Comparison of ENCODE assay signal across 19 cellular contexts in the genomic region with DNA sequence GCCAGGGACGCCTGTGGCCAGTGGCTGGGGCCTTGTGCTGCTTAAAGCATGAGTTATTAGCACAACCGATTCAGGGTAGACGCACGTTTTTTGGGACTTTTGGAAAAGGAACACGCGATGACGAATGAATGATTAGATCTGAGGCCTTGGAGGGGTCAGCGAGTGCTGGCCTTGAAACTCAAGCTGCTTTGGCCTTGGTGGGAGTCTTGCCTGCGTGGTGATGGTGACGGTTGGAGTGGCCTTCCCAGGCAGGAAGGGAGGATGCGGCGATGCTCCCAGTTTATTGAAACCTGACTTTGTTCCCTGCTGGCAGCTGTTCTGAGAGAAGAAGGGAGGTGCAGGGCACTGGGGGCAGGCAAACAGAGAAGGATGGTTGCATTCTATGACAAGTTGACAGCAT.
DNase-seq lines count a peak whose midpoint lies in the region; FAIRE-seq and TF ChIP-seq lines count a peak whose summit lies in the region.
"Had no signal": no experiment of that assay in that cellular context is flagged by ENCODE, and none has a peak within 500 bp of the region (broad histone marks: within the 10 kb centered on the region; RNA-seq: fewer than 3 reads in every experiment).

No MANE protein-coding gene starts in this region.

- H4K20me1 ChIP-seq in BLaER1: no peaks in the 10 kb centered on the region

- peaks cover 46% of the 10 kb centered on the region for H3K4me1 ChIP-seq in BLaER1
- peaks cover 12 to 21% of the 10 kb centered on the region in 2 donors for H3K4me1 ChIP-seq in kidney (ENCODE audit: control insufficient read depth in 1 of 2, insufficient read depth in 1 of 2, low read depth in 1 of 2, low read length in 2 of 2)

- H3K27me3 Mint-ChIP-seq in progenitor cell of endocrine pancreas: no peaks in the 10 kb centered on the region
- H3K27me3 Mint-ChIP-seq in activated CD4-positive, alpha-beta T cell treated with anti-CD3 and anti-CD28 coated beads, Interleukin-2, amount 10 ng/mL, durations not matched to agents 7 days and 5 days: peaks cover 11% of the 10 kb centered on the region
- H3K27me3 Mint-ChIP-seq in activated naive CD8-positive, alpha-beta T cell treated with anti-CD3 and anti-CD28 coated beads for 36 hours: peaks cover 6% of the 10 kb centered on the region

- no peaks in the 10 kb centered on the region for H3K9me3 Mint-ChIP-seq in progenitor cell of endocrine pancreas (ENCODE audit: low read depth)
- H3K9me3 Mint-ChIP-seq in activated CD4-positive, alpha-beta T cell treated with anti-CD3 and anti-CD28 coated beads, Interleukin-2, amount 10 ng/mL, durations not matched to agents 7 days and 5 days: no peaks in the 10 kb centered on the region
- H3K9me3 Mint-ChIP-seq in activated naive CD8-positive, alpha-beta T cell treated with anti-CD3 and anti-CD28 coated beads for 36 hours: no peaks in the 10 kb centered on the region

- H3K4me2 ChIP-seq in BLaER1: peak overlapping the region; percentile 76

- FAIRE-seq in kidney (lab: Jason Lieb, UNC): no peak
- FAIRE-seq: GM12878 had no signal

- CTCF ChIA-PET in activated CD4-positive, alpha-beta T cell treated with anti-CD3 and anti-CD28 coated beads, Interleukin-2, amount 10 ng/mL, durations not matched to agents 7 days and 5 days (lab: Charles Lee): no interaction called here

- H3K27ac Mint-ChIP-seq in progenitor cell of endocrine pancreas: peak overlapping the region; percentile 62
- H3K27ac Mint-ChIP-seq in activated CD4-positive, alpha-beta T cell treated with anti-CD3 and anti-CD28 coated beads, Interleukin-2, amount 10 ng/mL, durations not matched to agents 7 days and 5 days: no peak overlapping the region
- no peak overlapping the region for H3K27ac Mint-ChIP-seq in activated naive CD8-positive, alpha-beta T cell treated with anti-CD3 and anti-CD28 coated beads for 36 hours
- H3K27ac Mint-ChIP-seq: B cell; CD4-positive, alpha-beta memory T cell had no signal

- DNase-seq in NCI-H510A (lab: John Stamatoyannopoulos, UW) (peak; percentile 17), kidney (no peak), progenitor cell of endocrine pancreas (ENCODE audit: low spot score, unreplicated experiment) (no peak), activated gamma-delta T cell treated with Interleukin-2 at 50 U/mL for 16 hours (no peak), NCI-H345 treated with DMSO at 0.1 percent for 48 hours (lab: John Stamatoyannopoulos, UW; ENCODE audit: unreplicated experiment) (no peak)
- no peak for DNase-seq in activated CD4-positive, alpha-beta T cell treated with anti-CD3 and anti-CD28 coated beads, Interleukin-2, amount 10 ng/mL, durations not matched to agents 7 days and 5 days
- no peak for DNase-seq in activated naive CD8-positive, alpha-beta T cell treated with anti-CD3 and anti-CD28 coated beads for 36 hours
- DNase-seq: CD4-positive, alpha-beta memory T cell; DND-41; GDM1; GM23248; KBM-7; MV-4-11; NCI-H2029 treated with DMSO at 0.1 percent for 48 hours; NCI-H2171 treated with DMSO at 0.1 percent for 48 hours had no signal

- POLR2A ChIA-PET in activated CD4-positive, alpha-beta T cell treated with anti-CD3 and anti-CD28 coated beads, Interleukin-2, amount 10 ng/mL, durations not matched to agents 7 days and 5 days (lab: Charles Lee): no interaction called here

- H3K36me3 Mint-ChIP-seq in progenitor cell of endocrine pancreas (ENCODE audit: insufficient read depth): peaks cover 18% of the 10 kb centered on the region
- no peaks in the 10 kb centered on the region for H3K36me3 Mint-ChIP-seq in activated CD4-positive, alpha-beta T cell treated with anti-CD3 and anti-CD28 coated beads, Interleukin-2, amount 10 ng/mL, durations not matched to agents 7 days and 5 days (ENCODE audit: low read depth)
- H3K36me3 Mint-ChIP-seq in activated naive CD8-positive, alpha-beta T cell treated with anti-CD3 and anti-CD28 coated beads for 36 hours: no peaks in the 10 kb centered on the region
- H3K36me3 Mint-ChIP-seq: CD4-positive, alpha-beta memory T cell had no signal

- no peaks in the 10 kb centered on the region for H3K27me3 ChIP-seq in BLaER1

- H3K9ac ChIP-seq in BLaER1 (no peak overlapping the region), kidney (ENCODE audit: low read length in 2 of 2) (peak overlapping the region in 1 of 2 donors; percentile 38)
- H3K9ac ChIP-seq: GM23248 had no signal

- intact Hi-C loops in kidney (cut with DNase I): no loop called here

- peaks cover 5% of the 10 kb centered on the region; the same call in 1 of the 2 replicates for H3K36me3 ChIP-seq in BLaER1
- no peaks in the 10 kb centered on the region for H3K36me3 ChIP-seq in kidney (ENCODE audit: control insufficient read depth in 1 of 2, insufficient read depth in 2 of 2, low read length in 2 of 2)

- H3K27ac ChIP-seq in BLaER1 (peak overlapping the region; percentile 68), kidney (ENCODE audit: low read depth in 2 of 2, low read length in 2 of 2) (peak overlapping the region; percentile 29)
- H3K27ac ChIP-seq: 22Rv1, GM23248 had no signal

- H3K4me3 Mint-ChIP-seq in progenitor cell of endocrine pancreas (ENCODE audit: low read depth): no peak overlapping the region
- no peak overlapping the region for H3K4me3 Mint-ChIP-seq in activated CD4-positive, alpha-beta T cell treated with anti-CD3 and anti-CD28 coated beads, Interleukin-2, amount 10 ng/mL, durations not matched to agents 7 days and 5 days
- no peak overlapping the region for H3K4me3 Mint-ChIP-seq in activated naive CD8-positive, alpha-beta T cell treated with anti-CD3 and anti-CD28 coated beads for 36 hours
- H3K4me3 Mint-ChIP-seq: B cell; CD4-positive, alpha-beta memory T cell had no signal

- TF ChIP-seq CTCF in kidney (IDR thresholded peaks at IDR 0.05; ENCODE audit: borderline replicate concordance, extremely low read depth, insufficient read depth): no peak
- no peak for TF ChIP-seq CTCF in progenitor cell of endocrine pancreas (IDR thresholded peaks at IDR 0.05; ENCODE audit: unreplicated experiment)

- H3K9me3 ChIP-seq in BLaER1 (peaks cover 3% of the 10 kb centered on the region; the same call in 1 of the 2 replicates), kidney (ENCODE audit: control insufficient read depth in 1 of 2, low read length in 2 of 2) (no peaks in the 10 kb centered on the region)

- peaks cover 36% of the 10 kb centered on the region for H3K4me1 Mint-ChIP-seq in progenitor cell of endocrine pancreas (ENCODE audit: low read depth)
- H3K4me1 Mint-ChIP-seq in activated CD4-positive, alpha-beta T cell treated with anti-CD3 and anti-CD28 coated beads, Interleukin-2, amount 10 ng/mL, durations not matched to agents 7 days and 5 days: no peaks in the 10 kb centered on the region
- H3K4me1 Mint-ChIP-seq in activated naive CD8-positive, alpha-beta T cell treated with anti-CD3 and anti-CD28 coated beads for 36 hours: no peaks in the 10 kb centered on the region
- H3K4me1 Mint-ChIP-seq: B cell; CD4-positive, alpha-beta memory T cell had no signal

- H3K4me3 ChIP-seq in BLaER1 (no peak overlapping the region), kidney (ENCODE audit: low read length in 2 of 2) (no peak overlapping the region)
- H3K4me3 ChIP-seq: GM12878, GM23248 had no signal
